ENCODE assay signal across 26 cellular contexts in the genomic region with DNA sequence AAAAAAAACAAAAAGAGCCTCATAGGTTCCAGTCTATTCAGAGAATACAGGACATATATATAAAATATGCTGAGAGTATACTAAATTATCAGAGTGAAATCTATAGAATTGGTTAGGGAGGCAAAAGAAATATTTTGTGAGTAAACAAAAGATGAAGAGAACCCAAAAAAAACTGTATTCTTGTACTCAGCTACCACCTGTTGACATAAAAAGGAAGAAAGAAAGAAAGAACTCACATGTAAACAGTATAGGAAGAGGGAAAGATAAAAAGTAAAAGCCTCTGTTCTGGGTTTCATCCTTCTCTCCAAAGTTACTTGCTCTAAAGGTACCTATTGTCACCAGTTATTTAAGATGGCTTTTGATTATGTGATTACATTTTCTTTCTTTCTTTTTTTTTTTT. TPM values are rescaled to one million over a fixed set of nuclear protein-coding genes. Genes with fewer than 3 reads are reported as not detected.
"Had no signal": no experiment of that assay in that cellular context is flagged by ENCODE, and none has a peak within 500 bp of the region (broad histone marks: within the 10 kb centered on the region; RNA-seq: fewer than 3 reads in every experiment).

No MANE protein-coding gene starts in this region.

- H3K4me3 ChIP-seq: colonic mucosa, coronary artery, dorsolateral prefrontal cortex, esophagus muscularis mucosa, esophagus squamous epithelium, gastrocnemius medialis, gastroesophageal sphincter, heart left ventricle, heart right ventricle had no signal

- DNase-seq: colonic mucosa; cortex of kidney; dermis blood vessel endothelial cell; dorsolateral prefrontal cortex; effector CD4-positive, alpha-beta T cell; effector CD8-positive, alpha-beta T cell; effector memory CD4-positive, alpha-beta T cell; effector memory CD8-positive, alpha-beta T cell; endodermal cell; erythroblast; esophagus squamous epithelium; foreskin fibroblast; foreskin keratinocyte; foreskin melanocyte; gastrocnemius medialis; glutamatergic neuron; head of caudate nucleus; heart left ventricle; heart right ventricle had no signal

- H3K27ac Mint-ChIP-seq: dendritic cell treated with granulocyte-macrophage colony-stimulating factor and Interleukin-4, amounts not matched to agents 40 ng/mL and 50 ng/mL, for 4 days; endodermal cell had no signal

- H3K27me3 ChIP-seq: colonic mucosa, dorsolateral prefrontal cortex, esophagus muscularis mucosa, esophagus squamous epithelium, foreskin keratinocyte, gastrocnemius medialis, gastroesophageal sphincter, heart left ventricle, heart right ventricle had no signal

- H3K4me3 Mint-ChIP-seq: dendritic cell treated with granulocyte-macrophage colony-stimulating factor and Interleukin-4, amounts not matched to agents 40 ng/mL and 50 ng/mL, for 4 days; effector memory CD8-positive, alpha-beta T cell; endodermal cell had no signal

- H3K9me3 Mint-ChIP-seq: dendritic cell treated with granulocyte-macrophage colony-stimulating factor and Interleukin-4, amounts not matched to agents 40 ng/mL and 50 ng/mL, for 4 days; effector memory CD8-positive, alpha-beta T cell; endodermal cell had no signal

- H3K27me3 Mint-ChIP-seq: dendritic cell treated with granulocyte-macrophage colony-stimulating factor and Interleukin-4, amounts not matched to agents 40 ng/mL and 50 ng/mL, for 4 days; effector memory CD8-positive, alpha-beta T cell had no signal

- H3K4me1 ChIP-seq: colonic mucosa, foreskin keratinocyte had no signal

- H3K9me3 ChIP-seq: colonic mucosa, esophagus muscularis mucosa, esophagus squamous epithelium, gastrocnemius medialis, gastroesophageal sphincter, heart left ventricle, heart right ventricle had no signal

- H3K27ac ChIP-seq: colonic mucosa, coronary artery, dorsolateral prefrontal cortex, epithelial cell of prostate, esophagus muscularis mucosa, esophagus squamous epithelium, foreskin keratinocyte, gastrocnemius medialis, gastroesophageal sphincter had no signal

RNA-seq across cellular contexts. Expression of gene BNIPL, which starts 9.9 kb away (rescaled TPM):
- total RNA-seq: epithelial cell of proximal tubule, glomerular endothelial cell had no signal
